Comparison of ENCODE assay signal across 27 cellular contexts in genomic region chr15:52083603-52084002, GRCh38. TPM values are rescaled to one million over a fixed set of nuclear protein-coding genes. Genes with fewer than 3 reads are reported as not detected.
"Had no signal": no experiment of that assay in that cellular context is flagged by ENCODE, and none has a peak within 500 bp of the region (broad histone marks: within the 10 kb centered on the region; RNA-seq: fewer than 3 reads in every experiment).

No MANE protein-coding gene starts in this region.

- H3K9me3 Mint-ChIP-seq: activated CD4-positive, alpha-beta memory T cell treated with anti-CD3 and anti-CD28 coated beads, Interleukin-2, amount 10 ng/mL, durations not matched to agents 7 days and 5 days; activated naive CD4-positive, alpha-beta T cell treated with anti-CD3 and anti-CD28 coated beads, Interleukin-2, amount 10 ng/mL, durations not matched to agents 7 days and 5 days; activated naive CD8-positive, alpha-beta T cell treated with anti-CD3 and anti-CD28 coated beads for 36 hours; activated T-helper 17 cell treated with anti-CD3 and anti-CD28 coated beads, Interleukin-2, amount 50 U/mL, for 72 hours; T-helper 1 cell treated with Interleukin-12 subunit alpha and Interleukin-12 subunit beta and Interleukin-4 antibody, amounts not matched to agents 30 μg/mL and 1 μg/mL, for 36 hours had no signal

- H3K36me3 Mint-ChIP-seq: activated naive CD4-positive, alpha-beta T cell treated with anti-CD3 and anti-CD28 coated beads, Interleukin-2, amount 10 ng/mL, durations not matched to agents 7 days and 5 days; activated naive CD8-positive, alpha-beta T cell treated with anti-CD3 and anti-CD28 coated beads for 36 hours had no signal

- H3K4me3 Mint-ChIP-seq: activated CD4-positive, alpha-beta memory T cell treated with anti-CD3 and anti-CD28 coated beads, Interleukin-2, amount 10 ng/mL, durations not matched to agents 7 days and 5 days; activated CD4-positive, alpha-beta T cell treated with anti-CD3 and anti-CD28 coated beads for 36 hours; activated naive CD4-positive, alpha-beta T cell treated with anti-CD3 and anti-CD28 coated beads, Interleukin-2, amount 10 ng/mL, durations not matched to agents 7 days and 5 days; activated naive CD8-positive, alpha-beta T cell treated with anti-CD3 and anti-CD28 coated beads for 36 hours; activated T-helper 17 cell treated with anti-CD3 and anti-CD28 coated beads, Interleukin-2, amount 50 U/mL, for 72 hours had no signal

- H3K27ac Mint-ChIP-seq: activated CD4-positive, alpha-beta T cell treated with anti-CD3 and anti-CD28 coated beads for 36 hours; activated naive CD4-positive, alpha-beta T cell treated with anti-CD3 and anti-CD28 coated beads, Interleukin-2, amount 10 ng/mL, durations not matched to agents 7 days and 5 days; activated naive CD8-positive, alpha-beta T cell treated with anti-CD3 and anti-CD28 coated beads for 36 hours; activated T-helper 17 cell treated with anti-CD3 and anti-CD28 coated beads, Interleukin-2, amount 50 U/mL, for 72 hours had no signal

- ATAC-seq: activated CD4-positive, alpha-beta T cell treated with anti-CD3 and anti-CD28 coated beads for 36 hours; activated T-helper 17 cell treated with anti-CD3 and anti-CD28 coated beads, Interleukin-2, amount 50 U/mL, for 72 hours; K562 had no signal

- H3K27me3 Mint-ChIP-seq: activated CD4-positive, alpha-beta memory T cell treated with anti-CD3 and anti-CD28 coated beads, Interleukin-2, amount 10 ng/mL, durations not matched to agents 7 days and 5 days; activated CD4-positive, alpha-beta T cell treated with anti-CD3 and anti-CD28 coated beads for 36 hours; activated naive CD4-positive, alpha-beta T cell treated with anti-CD3 and anti-CD28 coated beads, Interleukin-2, amount 10 ng/mL, durations not matched to agents 7 days and 5 days; activated naive CD8-positive, alpha-beta T cell treated with anti-CD3 and anti-CD28 coated beads for 36 hours; activated T-helper 17 cell treated with anti-CD3 and anti-CD28 coated beads, Interleukin-2, amount 50 U/mL, for 72 hours had no signal

- DNase-seq: activated CD4-positive, alpha-beta memory T cell treated with anti-CD3 and anti-CD28 coated beads, Interleukin-2, amount 10 ng/mL, durations not matched to agents 7 days and 5 days; activated CD4-positive, alpha-beta T cell treated with anti-CD3 and anti-CD28 coated beads for 36 hours; activated CD4-positive, alpha-beta T cell treated with anti-CD3 and anti-CD28 coated beads, Interleukin-2, amount 50 U/mL, for 1 hour; activated gamma-delta T cell treated with Interleukin-2 at 50 U/mL for 16 hours; activated naive CD4-positive, alpha-beta T cell treated with anti-CD3 and anti-CD28 coated beads, Interleukin-2, amount 10 ng/mL, durations not matched to agents 7 days and 5 days; activated naive CD8-positive, alpha-beta T cell treated with anti-CD3 and anti-CD28 coated beads for 36 hours; activated T-cell treated with anti-CD3 and anti-CD28 coated beads for 4 hours; activated T-cell treated with anti-CD3 and anti-CD28 coated beads, Interleukin-2, amount 50 U/mL, for 48 hours; brain microvascular endothelial cell; Kasumi-1; MV-4-11; NCI-H1092 treated with DMSO at 0.1 percent for 48 hours; NCI-H1417 treated with DMSO at 0.1 percent for 48 hours; NCI-H1694 treated with DMSO at 0.1 percent for 48 hours; NCI-H2029 treated with DMSO at 0.1 percent for 48 hours; NCI-H345; NCI-H510A; NCI-H526 treated with DMSO at 0.1 percent for 48 hours; PC-9; SHP77 treated with DMSO at 0.1 percent for 48 hours; WERI-Rb-1 had no signal

RNA-seq across cellular contexts. Expression of gene BCL2L10, which starts 29.0 kb away (rescaled TPM):
- total RNA-seq: activated CD4-positive, alpha-beta memory T cell treated with anti-CD3 and anti-CD28 coated beads, Interleukin-2, amount 10 ng/mL, durations not matched to agents 7 days and 5 days; activated CD4-positive, alpha-beta T cell treated with anti-CD3 and anti-CD28 coated beads for 36 hours; activated naive CD8-positive, alpha-beta T cell treated with anti-CD3 and anti-CD28 coated beads for 36 hours; activated T-helper 17 cell treated with anti-CD3 and anti-CD28 coated beads, Interleukin-2, amount 50 U/mL, for 72 hours; K562; M059J; SK-MEL-5 had no signal
- polyA plus RNA-seq: cardiac muscle cell, K562 had no signal
